ENCODE assay signal across 18 cellular contexts in genomic region chr13:21738636-21739035, GRCh38.
"Had no signal": no experiment of that assay in that cellular context is flagged by ENCODE, and none has a peak within 500 bp of the region (broad histone marks: within the 10 kb centered on the region; RNA-seq: fewer than 3 reads in every experiment).

No MANE protein-coding gene starts in this region.

- H3K4me3 ChIP-seq: adrenal gland, breast epithelium, gastrocnemius medialis, left ventricle myocardium inferior, transverse colon, vagina had no signal

- H3K36me3 Mint-ChIP-seq: activated naive CD4-positive, alpha-beta T cell treated with anti-CD3 and anti-CD28 coated beads, Interleukin-2, amount 50 U/mL, for 72 hours; naive thymus-derived CD8-positive, alpha-beta T cell had no signal

- ATAC-seq: activated CD4-positive, alpha-beta T cell treated with anti-CD3 and anti-CD28 coated beads for 36 hours; activated naive CD4-positive, alpha-beta T cell treated with anti-CD3 and anti-CD28 coated beads, Interleukin-2, amount 50 U/mL, for 72 hours; gastrocnemius medialis; naive thymus-derived CD8-positive, alpha-beta T cell had no signal

- H3K4me1 Mint-ChIP-seq: activated CD4-positive, alpha-beta T cell treated with anti-CD3 and anti-CD28 coated beads for 36 hours had no signal

- H3K4me1 ChIP-seq: breast epithelium had no signal

- DNase-seq: activated CD4-positive, alpha-beta T cell treated with anti-CD3 and anti-CD28 coated beads for 36 hours; activated CD4-positive, alpha-beta T cell treated with anti-CD3 and anti-CD28 coated beads, Interleukin-2, amount 50 U/mL, for 48 hours; activated gamma-delta T cell; adrenal gland; cerebellar nuclear complex; effector CD4-positive, alpha-beta T cell; gastrocnemius medialis; head of caudate nucleus; kidney glomerular epithelial cell; left ventricle myocardium inferior; naive thymus-derived CD8-positive, alpha-beta T cell; nucleus accumbens; transverse colon had no signal

- H3K27ac Mint-ChIP-seq: activated CD4-positive, alpha-beta T cell treated with anti-CD3 and anti-CD28 coated beads for 36 hours; activated naive CD4-positive, alpha-beta T cell treated with anti-CD3 and anti-CD28 coated beads, Interleukin-2, amount 50 U/mL, for 72 hours; naive thymus-derived CD8-positive, alpha-beta T cell; stimulated activated naive CD8-positive, alpha-beta T cell treated with anti-CD3 and anti-CD28 coated beads, Interleukin-15, Interleukin-2, amounts not matched to agents 100 ng/mL and 50 ng/mL, for 24 hours had no signal

- H3K4me3 Mint-ChIP-seq: activated CD4-positive, alpha-beta T cell treated with anti-CD3 and anti-CD28 coated beads for 36 hours; naive thymus-derived CD8-positive, alpha-beta T cell; stimulated activated naive CD8-positive, alpha-beta T cell treated with anti-CD3 and anti-CD28 coated beads, Interleukin-15, Interleukin-2, amounts not matched to agents 100 ng/mL and 50 ng/mL, for 24 hours had no signal

- H3K9me3 Mint-ChIP-seq: activated naive CD4-positive, alpha-beta T cell treated with anti-CD3 and anti-CD28 coated beads, Interleukin-2, amount 50 U/mL, for 72 hours; naive thymus-derived CD8-positive, alpha-beta T cell; stimulated activated naive CD8-positive, alpha-beta T cell treated with anti-CD3 and anti-CD28 coated beads, Interleukin-15, Interleukin-2, amounts not matched to agents 100 ng/mL and 50 ng/mL, for 24 hours had no signal

- H3K9me3 ChIP-seq: adrenal gland, breast epithelium, gastrocnemius medialis, left ventricle myocardium inferior, transverse colon, vagina had no signal

- H3K27me3 ChIP-seq: adrenal gland, breast epithelium, gastrocnemius medialis, transverse colon, vagina had no signal

- H3K36me3 ChIP-seq: adrenal gland, breast epithelium, gastrocnemius medialis, left ventricle myocardium inferior, transverse colon, vagina had no signal

- FAIRE-seq: astrocyte had no signal

- H3K27ac ChIP-seq: adrenal gland, breast epithelium, gastrocnemius medialis, left ventricle myocardium inferior, transverse colon, vagina had no signal
